6 cellular contexts compared by ENCODE assay signal in the genomic region with DNA sequence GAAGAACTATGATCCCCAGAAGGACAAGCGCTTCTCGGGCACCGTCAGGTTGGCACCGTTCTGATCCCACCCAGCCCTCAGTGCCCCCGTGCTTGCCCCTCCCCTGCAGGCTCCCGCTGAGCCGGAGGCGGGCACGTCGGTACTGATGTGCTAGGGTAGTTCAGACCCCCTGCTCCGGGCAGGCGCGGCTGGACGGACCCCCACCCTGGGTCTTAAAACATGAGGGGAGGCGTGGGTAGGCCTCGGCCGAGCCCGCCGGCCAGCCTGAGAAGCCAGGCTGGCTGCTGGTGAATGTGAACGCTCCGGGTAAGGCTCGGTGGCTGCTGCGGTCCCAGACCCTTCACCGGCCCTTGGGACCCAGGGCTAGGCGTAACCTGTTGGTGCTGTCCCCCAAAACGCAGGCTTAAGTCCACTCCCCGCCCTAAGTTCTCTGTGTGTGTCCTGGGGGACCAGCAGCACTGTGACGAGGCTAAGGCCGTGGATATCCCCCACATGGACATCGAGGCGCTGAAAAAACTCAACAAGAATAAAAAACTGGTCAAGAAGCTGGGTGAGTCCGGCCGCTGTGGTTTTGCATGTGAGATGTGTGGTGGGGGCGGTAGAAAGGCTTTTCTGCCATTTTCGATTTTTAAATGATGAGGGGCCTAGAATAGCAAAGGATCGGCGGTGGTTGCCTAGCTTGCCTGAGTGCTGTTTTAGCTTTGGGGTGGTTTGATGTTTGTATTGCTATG. TPM values are rescaled to one million over a fixed set of nuclear protein-coding genes. Genes with fewer than 3 reads are reported as not detected.
DNase-seq lines count a peak whose midpoint lies in the region; ATAC-seq and TF ChIP-seq lines count a peak whose summit lies in the region.

No MANE protein-coding gene starts in this region.

- H3K9me3 ChIP-seq in ovary, result no peaks in the 10 kb centered on the region

- peaks cover 8% of the 10 kb centered on the region for H3K4me1 ChIP-seq in ovary (ENCODE audit: insufficient read depth)

- H3K27me3 Mint-ChIP-seq in activated CD4-positive, alpha-beta T cell treated with anti-CD3 and anti-CD28 coated beads for 36 hours, result no peaks in the 10 kb centered on the region

- 0 to 2% (median 1%) methylated on average over 18 to 37 of the region's 37 CpGs for WGBS in ovary, 3 donors

- CTCF ChIA-PET in activated CD4-positive, alpha-beta T cell treated with anti-CD3 and anti-CD28 coated beads for 36 hours (lab: Charles Lee), result interaction anchor here (2.0 to 3.9 kb wide), 2 partner anchors 12 to 127 kb away, joined by 16 to 23 read pairs; a partner anchor contains a TSS

- peak overlapping the region; percentile 98 for H3K27ac Mint-ChIP-seq in activated CD4-positive, alpha-beta T cell treated with anti-CD3 and anti-CD28 coated beads for 36 hours

- H3K4me3 Mint-ChIP-seq in activated CD4-positive, alpha-beta T cell treated with anti-CD3 and anti-CD28 coated beads for 36 hours, result peak overlapping the region; percentile 93

- no peaks in the 10 kb centered on the region for H3K27me3 ChIP-seq in ovary

- intact Hi-C loops in activated CD4-positive, alpha-beta T cell treated with anti-CD3 and anti-CD28 coated beads for 36 hours (cut with DNase I, micrococcal nuclease), result loop anchor here (1.0 to 5.0 kb wide), 11 partner anchors 17 to 580 kb away; a partner anchor contains a TSS
- intact Hi-C loops in ovary (cut with DNase I), result loop anchor here in 1 of 4 donors (2.0 to 5.0 kb wide), 2 partner anchors 28 to 127 kb away; a partner anchor contains a TSS

- in situ Hi-C loops in G401 (cut with HindIII; ENCODE audit: low sequenced_read_pairs), result no loop called here

- TF ChIP-seq EP300 in ovary (IDR thresholded peaks at IDR 0.05), result no peak

- no peaks in the 10 kb centered on the region for H3K36me3 ChIP-seq in ovary

- POLR2A ChIA-PET in activated CD4-positive, alpha-beta T cell treated with anti-CD3 and anti-CD28 coated beads for 36 hours (lab: Charles Lee), result interaction anchor here (0.5 to 3.1 kb wide), 2 partner anchors 28 to 122 kb away, joined by 5 to 11 read pairs; a partner anchor contains a TSS

- H3K36me3 Mint-ChIP-seq in activated CD4-positive, alpha-beta T cell treated with anti-CD3 and anti-CD28 coated beads for 36 hours (ENCODE audit: low read depth), result peaks cover 63% of the 10 kb centered on the region

- ATAC-seq in activated CD4-positive, alpha-beta T cell treated with anti-CD3 and anti-CD28 coated beads for 36 hours, result no peak
- no peak for ATAC-seq in HG03460 (IDR thresholded peaks at IDR 0.05; ENCODE audit: unreplicated experiment)

- H3K27ac ChIP-seq in cingulate gyrus (ENCODE audit: low read depth, low read length) (peak overlapping the region; percentile 79), ovary (peak overlapping the region; percentile 78 to 81)

- no peak for TF ChIP-seq CTCF in ovary (IDR thresholded peaks at IDR 0.05)

- H3K9me3 Mint-ChIP-seq in activated CD4-positive, alpha-beta T cell treated with anti-CD3 and anti-CD28 coated beads for 36 hours (ENCODE audit: low read depth), result no peaks in the 10 kb centered on the region

- DNase-seq in activated CD4-positive, alpha-beta T cell treated with anti-CD3 and anti-CD28 coated beads for 36 hours, result no peak
- DNase-seq in activated CD4-positive, alpha-beta T cell treated with anti-CD3 and anti-CD28 coated beads for 1 hour, result no peak
- peak in 2 of 5 donors; percentile 45 to 66 for DNase-seq in ovary
- no peak for DNase-seq in G401 (ENCODE audit: low spot score)

- peaks cover 44% of the 10 kb centered on the region for H3K4me1 Mint-ChIP-seq in activated CD4-positive, alpha-beta T cell treated with anti-CD3 and anti-CD28 coated beads for 36 hours

- peak overlapping the region; percentile 65 for H3K4me3 ChIP-seq in ovary

- no peak for TF ChIP-seq POLR2A in ovary (IDR thresholded peaks at IDR 0.05)

RNA-seq across cellular contexts. Expression of a gene that starts 0.9 kb away (rescaled TPM):
- 1,000 to 10,000 TPM; 1,952 to 2,334 TPM for total RNA-seq in activated CD4-positive, alpha-beta T cell treated with anti-CD3 and anti-CD28 coated beads for 36 hours
- total RNA-seq in ovary, result 1,000 to 10,000 TPM; 2,596 to 4,158 (median 3,059) TPM
- polyA plus RNA-seq in ovary, result 1,000 to 10,000 TPM; 3,198 to 5,052 TPM
- total RNA-seq in G401 (2014; rRNA removed; shearing (Covaris generic)), result 3,184 and 4,000 TPM in 2 replicates

RNA-seq across cellular contexts. Expression of a gene that starts 17.0 kb away (rescaled TPM):
- total RNA-seq in activated CD4-positive, alpha-beta T cell treated with anti-CD3 and anti-CD28 coated beads for 36 hours, result 10 to 100 TPM; 14.3 to 14.8 TPM
- total RNA-seq in ovary, result 10 to 100 TPM in 2 of 7 donors, 1 to 10 TPM in 5; 5.3 to 12.2 (median 9.3) TPM
- 1 to 10 TPM; 5.3 to 7.4 TPM for polyA plus RNA-seq in ovary
- 21.0 and 22.2 TPM in 2 replicates for total RNA-seq in G401 (2014; rRNA removed; shearing (Covaris generic))

RNA-seq across cellular contexts. Expression of a gene that starts 27.7 kb away (rescaled TPM):
- total RNA-seq in activated CD4-positive, alpha-beta T cell treated with anti-CD3 and anti-CD28 coated beads for 36 hours, result 1 to 10 TPM; 1.4 to 1.5 TPM
- total RNA-seq in ovary, result 10 to 100 TPM; 15.7 to 63.1 (median 35.6) TPM
- polyA plus RNA-seq in ovary, result 10 to 100 TPM; 21.6 to 27.1 TPM
- 15.6 and 19.4 TPM in 2 replicates for total RNA-seq in G401 (2014; rRNA removed; shearing (Covaris generic))

RNA-seq across cellular contexts. Expression of a gene that starts 43.6 kb away (rescaled TPM):
- not detected for total RNA-seq in activated CD4-positive, alpha-beta T cell treated with anti-CD3 and anti-CD28 coated beads for 36 hours
- 1 to 10 TPM in 1 of 7 donors, under 1 TPM in 3, not detected in 3; 0.17 to 1.1 (median 0.62) TPM for total RNA-seq in ovary
- polyA plus RNA-seq in ovary, result under 1 TPM; 0.27 to 0.50 TPM
- total RNA-seq in G401 (2014; rRNA removed; shearing (Covaris generic)), result not detected in 2 replicates
